Comparison of ENCODE assay signal across 4 cellular contexts in genomic region chr2:174390303-174390702, GRCh38. TPM values are rescaled to one million over a fixed set of nuclear protein-coding genes. Genes with fewer than 3 reads are reported as not detected.
"Had no signal": no experiment of that assay in that cellular context is flagged by ENCODE, and none has a peak within 500 bp of the region (broad histone marks: within the 10 kb centered on the region; RNA-seq: fewer than 3 reads in every experiment).

No MANE protein-coding gene starts in this region.

RNA-seq across cellular contexts. Expression of gene SP9, which starts 55.5 kb away (rescaled TPM):
- total RNA-seq: GM23248, HFFc6, HT1080, IMR-90 had no signal
- polyA plus RNA-seq: GM23248, IMR-90 had no signal
